8 cellular contexts compared by ENCODE assay signal in the genomic region with DNA sequence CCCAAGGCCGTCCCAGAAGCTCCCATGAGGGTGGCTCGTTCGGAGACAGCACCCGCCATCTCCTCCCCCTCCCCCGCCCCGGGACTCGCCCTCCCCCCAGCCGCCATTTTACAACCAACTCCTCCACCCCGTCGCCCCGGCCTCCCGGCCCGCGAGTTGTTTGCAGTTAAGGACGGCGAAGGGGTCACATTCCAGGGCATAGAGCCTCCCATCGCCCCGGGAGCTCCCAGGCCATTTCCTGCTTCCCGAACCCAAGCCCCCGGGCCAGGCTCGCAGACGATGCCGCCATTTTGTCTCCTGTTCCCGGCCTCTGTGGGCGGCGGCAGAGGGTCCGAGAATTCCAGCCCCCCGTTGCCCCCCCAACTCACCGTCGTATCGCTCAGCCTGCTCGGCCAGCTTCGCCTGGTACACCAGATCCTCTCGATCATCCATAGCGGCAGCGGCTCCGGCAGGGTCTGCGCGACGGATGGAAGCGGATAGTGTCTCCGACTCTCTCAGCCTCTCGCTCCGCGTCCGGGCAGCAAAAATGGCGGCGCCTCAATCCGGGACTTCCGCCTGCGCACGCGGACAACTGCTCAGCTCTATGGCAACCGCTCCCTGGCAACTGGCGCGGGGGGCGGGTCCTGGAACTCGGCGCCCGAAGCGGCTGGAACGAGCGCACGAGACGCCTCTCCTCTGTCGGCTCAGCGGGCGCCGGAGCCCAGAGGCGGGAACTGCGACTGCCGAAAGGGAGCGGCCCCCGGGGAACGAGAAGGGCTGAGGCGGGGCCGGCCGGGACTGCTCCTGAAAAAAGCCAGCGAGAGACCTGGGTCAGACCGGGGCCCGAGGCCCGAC. TPM values are rescaled to one million over a fixed set of nuclear protein-coding genes. Genes with fewer than 3 reads are reported as not detected.
DNase-seq lines count a peak whose midpoint lies in the region; ATAC-seq and TF ChIP-seq lines count a peak whose summit lies in the region.

A gene (minus strand): TSS at position 544 of the 834 bp plus-strand sequence. CDS start 112 bp downstream, at position 432.

- DNase-seq in Daoy (ENCODE audit: low read depth) (peak; percentile 99), H4 (ENCODE audit: low spot score) (peak; percentile 95), LoVo (ENCODE audit: low spot score) (peak; percentile 96), RWPE2 (ENCODE audit: low spot score) (peak; percentile 95), fibroblast of peridontal ligament (ENCODE audit: extremely low read depth) (peak; percentile 88)
- DNase-seq in activated T-helper 9 cell treated with anti-CD3 and anti-CD28 coated beads, Interleukin-2, amount 50 U/mL, for 16 hours (ENCODE audit: low read depth) = peak; percentile 97
- peak; percentile 96 for DNase-seq in natural killer cell treated with Interleukin-12 subunit alpha and Interleukin-12 subunit beta and Interleukin-15 and Interleukin-18, amount 100 ng/mL, for 72 hours (ENCODE audit: low spot score)
- DNase-seq in stimulated activated naive CD8-positive, alpha-beta T cell treated with anti-CD3 and anti-CD28 coated beads, Interleukin-15, Interleukin-2, amounts not matched to agents 100 U/mL and 50 U/mL, for 24 hours = peak; percentile 98

- H3K27me3 ChIP-seq in RWPE2 (ENCODE audit: insufficient read depth, poor library complexity, severe bottlenecking) = no peaks in the 10 kb centered on the region

- peaks cover 23 to 25% of the 10 kb centered on the region in 2 donors for H3K4me1 Mint-ChIP-seq in natural killer cell treated with Interleukin-12 subunit alpha and Interleukin-12 subunit beta and Interleukin-15 and Interleukin-18, amount 100 ng/mL, for 72 hours (ENCODE audit: low read depth in 2 of 2)

- ATAC-seq in RWPE2 (ENCODE audit: low read depth) = peak; percentile 94
- peak; percentile 96 to 97 for ATAC-seq in natural killer cell treated with Interleukin-12 subunit alpha and Interleukin-12 subunit beta and Interleukin-15 and Interleukin-18, amount 100 ng/mL, for 72 hours
- ATAC-seq in stimulated activated naive CD8-positive, alpha-beta T cell treated with anti-CD3 and anti-CD28 coated beads, Interleukin-15, Interleukin-2, amounts not matched to agents 100 U/mL and 50 U/mL, for 24 hours = peak; percentile 98

- H3K27ac ChIP-seq in RWPE2 (ENCODE audit: poor library complexity, severe bottlenecking) = peak within 1 kb of the TSS; percentile 90

- H3K9me3 ChIP-seq in RWPE2 (ENCODE audit: severe bottlenecking) = no peaks in the 10 kb centered on the region

- peaks cover 44% of the 10 kb centered on the region for H3K36me3 ChIP-seq in RWPE2 (ENCODE audit: low read depth)

- no peaks in the 10 kb centered on the region for H3K9me3 Mint-ChIP-seq in natural killer cell treated with Interleukin-12 subunit alpha and Interleukin-12 subunit beta and Interleukin-15 and Interleukin-18, amount 100 ng/mL, for 72 hours

- H3K4me3 ChIP-seq in RWPE2 (ENCODE audit: severe bottlenecking) = peak within 1 kb of the TSS; percentile 84

- no peaks in the 10 kb centered on the region for H3K27me3 Mint-ChIP-seq in natural killer cell treated with Interleukin-12 subunit alpha and Interleukin-12 subunit beta and Interleukin-15 and Interleukin-18, amount 100 ng/mL, for 72 hours

- peak within 1 kb of the TSS; percentile 100 for H3K4me3 Mint-ChIP-seq in natural killer cell treated with Interleukin-12 subunit alpha and Interleukin-12 subunit beta and Interleukin-15 and Interleukin-18, amount 100 ng/mL, for 72 hours

- TF ChIP-seq CTCF in RWPE2 (IDR thresholded peaks at IDR 0.05; ENCODE audit: poor library complexity, severe bottlenecking) = no peak

- peaks cover 15% of the 10 kb centered on the region for H3K36me3 Mint-ChIP-seq in natural killer cell treated with Interleukin-12 subunit alpha and Interleukin-12 subunit beta and Interleukin-15 and Interleukin-18, amount 100 ng/mL, for 72 hours

- peak within 1 kb of the TSS; percentile 99 to 100 for H3K27ac Mint-ChIP-seq in natural killer cell treated with Interleukin-12 subunit alpha and Interleukin-12 subunit beta and Interleukin-15 and Interleukin-18, amount 100 ng/mL, for 72 hours

- peaks cover 13% of the 10 kb centered on the region for H3K4me1 ChIP-seq in RWPE2 (ENCODE audit: insufficient read depth, poor library complexity, severe bottlenecking)

RNA-seq across cellular contexts. Expression of the gene that starts here (rescaled TPM):
- total RNA-seq in Daoy (2014; rRNA removed; shearing (Covaris generic)) = 772 and 1,216 TPM in 2 replicates
- 618 and 659 TPM in 2 replicates for total RNA-seq in H4 (2014; rRNA removed; shearing (Covaris generic))
- 100 to 1,000 TPM; 365 to 407 TPM for total RNA-seq in natural killer cell treated with Interleukin-12 subunit alpha and Interleukin-12 subunit beta and Interleukin-15 and Interleukin-18, amount 100 ng/mL, for 72 hours

Comparison
In these comparisons a context has a peak if more than half of its experiments do, and no peak if none do; other contexts are left out.
1. Peak in every context shown above with its lines: DNase-seq, ATAC-seq, H3K4me3 ChIP-seq and H3K27ac ChIP-seq.